ENCODE assay signal across 8 cellular contexts in genomic region chr17:80899402-80900268, GRCh38.
DNase-seq lines count a peak whose midpoint lies in the region; ATAC-seq, FAIRE-seq and TF ChIP-seq lines count a peak whose summit lies in the region.

No MANE protein-coding gene starts in this region.

- no peak overlapping the region for H3K4me3 Mint-ChIP-seq in activated naive CD4-positive, alpha-beta T cell treated with anti-CD3 and anti-CD28 coated beads for 36 hours
- H3K4me3 Mint-ChIP-seq in immature natural killer cell = no peak overlapping the region

- CTCF ChIA-PET in activated naive CD4-positive, alpha-beta T cell treated with anti-CD3 and anti-CD28 coated beads for 36 hours (lab: Charles Lee) = interaction anchor here (0.6 to 2.8 kb wide), 26 partner anchors 9 to 473 kb away, joined by 3 to 11 read pairs (median 4); partner anchors contain the start of gene NPTX1

- peaks cover 38% of the 10 kb centered on the region for H3K4me1 Mint-ChIP-seq in activated naive CD4-positive, alpha-beta T cell treated with anti-CD3 and anti-CD28 coated beads for 36 hours (ENCODE audit: low read depth)
- H3K4me1 Mint-ChIP-seq in immature natural killer cell = peaks cover 4% of the 10 kb centered on the region in 2 donors

- TF ChIP-seq CTCF in 22Rv1 (IDR thresholded peaks at IDR 0.05) = peak; percentile 80

- H3K27ac ChIP-seq in 22Rv1 = no peak overlapping the region
- no peak overlapping the region for H3K27ac ChIP-seq in SJCRH30

- no peaks in the 10 kb centered on the region for H3K27me3 ChIP-seq in SJCRH30

- TF ChIP-seq POLR2A in GM12891 (IDR thresholded peaks at IDR 0.05; ENCODE audit: low read depth, low read length) = no peak

- no peak for ATAC-seq in HG03135 (IDR thresholded peaks at IDR 0.05; ENCODE audit: unreplicated experiment)

- H3K27me3 Mint-ChIP-seq in activated naive CD4-positive, alpha-beta T cell treated with anti-CD3 and anti-CD28 coated beads for 36 hours (ENCODE audit: low read depth) = no peaks in the 10 kb centered on the region
- peaks cover 0 to 1% (median 0%) of the 10 kb centered on the region in 3 donors for H3K27me3 Mint-ChIP-seq in immature natural killer cell (ENCODE audit: low read depth in 3 of 3)

- no peak overlapping the region for H3K27ac Mint-ChIP-seq in activated naive CD4-positive, alpha-beta T cell treated with anti-CD3 and anti-CD28 coated beads for 36 hours
- no peak overlapping the region for H3K27ac Mint-ChIP-seq in immature natural killer cell

- intact Hi-C loops in activated naive CD4-positive, alpha-beta T cell treated with anti-CD3 and anti-CD28 coated beads for 36 hours (cut with micrococcal nuclease) = loop anchor here (2.0 to 10.0 kb wide), 3 partner anchors 75 to 421 kb away; no protein-coding TSS in a partner anchor

- H3K4me3 ChIP-seq in SJCRH30 = no peak overlapping the region

- DNase-seq in GM12891 (ENCODE audit: insufficient read length, low spot score) (peak; percentile 75), SJCRH30 (peak; percentile 62 to 74), immature natural killer cell (peak; percentile 14 to 46 (median 18)), hippocampal formation (lab: John Stamatoyannopoulos, UW) (no peak)
- DNase-seq in activated naive CD4-positive, alpha-beta T cell treated with anti-CD3 and anti-CD28 coated beads for 36 hours = peak; percentile 93
- DNase-seq in stimulated activated CD8-positive, alpha-beta memory T cell treated with anti-CD3 and anti-CD28 coated beads, Interleukin-15, amount 100 ng/mL, for 24 hours (ENCODE audit: low read depth) = peak; percentile 47

- H3K9me3 Mint-ChIP-seq in activated naive CD4-positive, alpha-beta T cell treated with anti-CD3 and anti-CD28 coated beads for 36 hours = no peaks in the 10 kb centered on the region
- H3K9me3 Mint-ChIP-seq in immature natural killer cell = no peaks in the 10 kb centered on the region

- FAIRE-seq in GM12891 (lab: Jason Lieb, UNC) = peak; percentile 79

- H3K9me3 ChIP-seq in SJCRH30 (replicated peaks) = no peaks in the 10 kb centered on the region

- H3K36me3 ChIP-seq in SJCRH30 = peaks cover 16% of the 10 kb centered on the region

- H3K4me1 ChIP-seq in SJCRH30 = no peaks in the 10 kb centered on the region

- H3K36me3 Mint-ChIP-seq in activated naive CD4-positive, alpha-beta T cell treated with anti-CD3 and anti-CD28 coated beads for 36 hours (ENCODE audit: low read depth) = peaks cover 30% of the 10 kb centered on the region
- peaks cover 8 to 25% (median 12%) of the 10 kb centered on the region in 3 donors for H3K36me3 Mint-ChIP-seq in immature natural killer cell

TF ChIP-seq in GM12891, 5 proteins besides CTCF, POLR2A, EP300 and RAD21:
- TF ChIP-seq POU2F2 (IDR thresholded peaks at IDR 0.05; ENCODE audit: low read depth, low read length) (no peak), TAF1 (IDR thresholded peaks at IDR 0.05; ENCODE audit: low read depth, low read length) (no peak), SPI1 (IDR thresholded peaks at IDR 0.05; ENCODE audit: low read depth, low read length) (no peak), POLR2AphosphoS5 (IDR thresholded peaks at IDR 0.05; ENCODE audit: low read depth, low read length) (no peak)

Comparison
In these comparisons a context has a peak if more than half of its experiments do, and no peak if none do; other contexts are left out.
1. DNase-seq: peak in GM12891 (single experiment), SJCRH30 (2 of 2), activated naive CD4-positive, alpha-beta T cell treated with anti-CD3 and anti-CD28 coated beads for 36 hours (single experiment), immature natural killer cell (3 of 3) and stimulated activated CD8-positive, alpha-beta memory T cell treated with anti-CD3 and anti-CD28 coated beads, Interleukin-15, amount 100 ng/mL, for 24 hours (single experiment); none in hippocampal formation (0 of 2).